Comparison of ENCODE assay signal across 1 cellular context in the genomic region with DNA sequence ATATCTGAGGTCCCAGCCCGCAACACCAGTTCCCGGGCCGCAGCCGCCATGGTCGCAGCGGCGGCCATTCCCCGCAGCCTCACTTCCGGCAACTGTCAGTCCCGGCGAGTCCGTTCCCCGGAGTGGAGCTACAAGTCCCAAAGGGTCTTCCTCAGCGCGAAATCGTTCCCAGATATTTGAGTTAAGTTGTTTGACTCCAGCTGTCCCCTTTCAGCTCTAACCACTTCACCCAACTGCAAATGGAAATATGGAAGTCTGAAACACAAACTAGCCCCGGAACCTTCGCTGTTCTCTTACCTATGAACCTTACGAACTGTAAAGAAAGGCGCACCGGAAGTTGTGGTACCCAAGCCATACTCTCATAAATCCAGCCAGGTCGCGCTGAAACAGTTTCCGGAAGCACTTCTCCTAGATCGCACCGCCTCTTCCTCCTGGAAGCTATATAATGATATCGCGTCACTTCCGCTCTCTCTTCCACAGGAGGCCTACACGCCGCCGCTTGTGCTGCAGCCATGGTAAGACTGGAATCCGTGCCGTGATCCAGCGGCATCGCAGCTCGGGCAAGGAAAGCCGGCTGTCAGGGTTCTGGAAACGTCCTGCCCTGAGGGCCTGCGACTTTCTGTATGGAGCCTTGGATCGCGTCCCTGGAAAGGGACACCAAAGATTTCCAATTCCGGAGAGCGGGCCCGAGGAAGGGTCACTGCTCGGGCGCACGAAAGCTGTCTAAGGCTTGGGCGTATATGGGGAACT.
A peak's percentile ranks its signal among the peaks of the same experiment; 100 is the strongest.
TF ChIP-seq lines count a peak whose summit lies in the region.

A gene (plus strand): TSS at position 468 of the 750 bp plus-strand sequence. CDS start 45 bp downstream, at position 513.
A gene with protein sequence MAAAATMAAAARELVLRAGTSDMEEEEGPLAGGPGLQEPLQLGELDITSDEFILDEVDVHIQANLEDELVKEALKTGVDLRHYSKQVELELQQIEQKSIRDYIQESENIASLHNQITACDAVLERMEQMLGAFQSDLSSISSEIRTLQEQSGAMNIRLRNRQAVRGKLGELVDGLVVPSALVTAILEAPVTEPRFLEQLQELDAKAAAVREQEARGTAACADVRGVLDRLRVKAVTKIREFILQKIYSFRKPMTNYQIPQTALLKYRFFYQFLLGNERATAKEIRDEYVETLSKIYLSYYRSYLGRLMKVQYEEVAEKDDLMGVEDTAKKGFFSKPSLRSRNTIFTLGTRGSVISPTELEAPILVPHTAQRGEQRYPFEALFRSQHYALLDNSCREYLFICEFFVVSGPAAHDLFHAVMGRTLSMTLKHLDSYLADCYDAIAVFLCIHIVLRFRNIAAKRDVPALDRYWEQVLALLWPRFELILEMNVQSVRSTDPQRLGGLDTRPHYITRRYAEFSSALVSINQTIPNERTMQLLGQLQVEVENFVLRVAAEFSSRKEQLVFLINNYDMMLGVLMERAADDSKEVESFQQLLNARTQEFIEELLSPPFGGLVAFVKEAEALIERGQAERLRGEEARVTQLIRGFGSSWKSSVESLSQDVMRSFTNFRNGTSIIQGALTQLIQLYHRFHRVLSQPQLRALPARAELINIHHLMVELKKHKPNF (minus strand): TSS at position 269 of the 750 bp plus-strand sequence. CDS start 201 bp downstream, at position 68.

TF ChIP-seq in HepG2, 621 proteins besides CTCF, POLR2A, EP300 and RAD21 (continued from another document and continues in another):
- TF ChIP-seq, protein P1, sequence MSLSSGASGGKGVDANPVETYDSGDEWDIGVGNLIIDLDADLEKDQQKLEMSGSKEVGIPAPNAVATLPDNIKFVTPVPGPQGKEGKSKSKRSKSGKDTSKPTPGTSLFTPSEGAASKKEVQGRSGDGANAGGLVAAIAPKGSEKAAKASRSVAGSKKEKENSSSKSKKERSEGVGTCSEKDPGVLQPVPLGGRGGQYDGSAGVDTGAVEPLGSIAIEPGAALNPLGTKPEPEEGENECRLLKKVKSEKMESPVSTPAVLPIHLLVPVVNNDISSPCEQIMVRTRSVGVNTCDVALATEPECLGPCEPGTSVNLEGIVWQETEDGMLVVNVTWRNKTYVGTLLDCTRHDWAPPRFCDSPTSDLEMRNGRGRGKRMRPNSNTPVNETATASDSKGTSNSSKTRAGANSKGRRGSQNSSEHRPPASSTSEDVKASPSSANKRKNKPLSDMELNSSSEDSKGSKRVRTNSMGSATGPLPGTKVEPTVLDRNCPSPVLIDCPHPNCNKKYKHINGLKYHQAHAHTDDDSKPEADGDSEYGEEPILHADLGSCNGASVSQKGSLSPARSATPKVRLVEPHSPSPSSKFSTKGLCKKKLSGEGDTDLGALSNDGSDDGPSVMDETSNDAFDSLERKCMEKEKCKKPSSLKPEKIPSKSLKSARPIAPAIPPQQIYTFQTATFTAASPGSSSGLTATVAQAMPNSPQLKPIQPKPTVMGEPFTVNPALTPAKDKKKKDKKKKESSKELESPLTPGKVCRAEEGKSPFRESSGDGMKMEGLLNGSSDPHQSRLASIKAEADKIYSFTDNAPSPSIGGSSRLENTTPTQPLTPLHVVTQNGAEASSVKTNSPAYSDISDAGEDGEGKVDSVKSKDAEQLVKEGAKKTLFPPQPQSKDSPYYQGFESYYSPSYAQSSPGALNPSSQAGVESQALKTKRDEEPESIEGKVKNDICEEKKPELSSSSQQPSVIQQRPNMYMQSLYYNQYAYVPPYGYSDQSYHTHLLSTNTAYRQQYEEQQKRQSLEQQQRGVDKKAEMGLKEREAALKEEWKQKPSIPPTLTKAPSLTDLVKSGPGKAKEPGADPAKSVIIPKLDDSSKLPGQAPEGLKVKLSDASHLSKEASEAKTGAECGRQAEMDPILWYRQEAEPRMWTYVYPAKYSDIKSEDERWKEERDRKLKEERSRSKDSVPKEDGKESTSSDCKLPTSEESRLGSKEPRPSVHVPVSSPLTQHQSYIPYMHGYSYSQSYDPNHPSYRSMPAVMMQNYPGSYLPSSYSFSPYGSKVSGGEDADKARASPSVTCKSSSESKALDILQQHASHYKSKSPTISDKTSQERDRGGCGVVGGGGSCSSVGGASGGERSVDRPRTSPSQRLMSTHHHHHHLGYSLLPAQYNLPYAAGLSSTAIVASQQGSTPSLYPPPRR (CRISPR knock-in tag; IDR thresholded peaks at IDR 0.05; ENCODE audit: borderline replicate concordance) = peak; percentile 41; the same call in 1 of the 2 replicates
- 0 out of 2 replicates have a peak, but pooled peaks have one; percentile 3 for TF ChIP-seq ZNF549 (CRISPR knock-in tag; IDR thresholded peaks at IDR 0.05)
- peak; percentile 99 for TF ChIP-seq DR1 (CRISPR knock-in tag; IDR thresholded peaks at IDR 0.05)
- TF ChIP-seq, protein P2, sequence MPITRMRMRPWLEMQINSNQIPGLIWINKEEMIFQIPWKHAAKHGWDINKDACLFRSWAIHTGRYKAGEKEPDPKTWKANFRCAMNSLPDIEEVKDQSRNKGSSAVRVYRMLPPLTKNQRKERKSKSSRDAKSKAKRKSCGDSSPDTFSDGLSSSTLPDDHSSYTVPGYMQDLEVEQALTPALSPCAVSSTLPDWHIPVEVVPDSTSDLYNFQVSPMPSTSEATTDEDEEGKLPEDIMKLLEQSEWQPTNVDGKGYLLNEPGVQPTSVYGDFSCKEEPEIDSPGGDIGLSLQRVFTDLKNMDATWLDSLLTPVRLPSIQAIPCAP (CRISPR knock-in tag; IDR thresholded peaks at IDR 0.05; ENCODE audit: low read depth) = 0 out of 2 replicates have a peak, but pooled peaks have one; percentile 25
- peak; percentile 57 for TF ChIP-seq BCL6 (CRISPR knock-in tag; IDR thresholded peaks at IDR 0.05)
- TF ChIP-seq, protein P3, sequence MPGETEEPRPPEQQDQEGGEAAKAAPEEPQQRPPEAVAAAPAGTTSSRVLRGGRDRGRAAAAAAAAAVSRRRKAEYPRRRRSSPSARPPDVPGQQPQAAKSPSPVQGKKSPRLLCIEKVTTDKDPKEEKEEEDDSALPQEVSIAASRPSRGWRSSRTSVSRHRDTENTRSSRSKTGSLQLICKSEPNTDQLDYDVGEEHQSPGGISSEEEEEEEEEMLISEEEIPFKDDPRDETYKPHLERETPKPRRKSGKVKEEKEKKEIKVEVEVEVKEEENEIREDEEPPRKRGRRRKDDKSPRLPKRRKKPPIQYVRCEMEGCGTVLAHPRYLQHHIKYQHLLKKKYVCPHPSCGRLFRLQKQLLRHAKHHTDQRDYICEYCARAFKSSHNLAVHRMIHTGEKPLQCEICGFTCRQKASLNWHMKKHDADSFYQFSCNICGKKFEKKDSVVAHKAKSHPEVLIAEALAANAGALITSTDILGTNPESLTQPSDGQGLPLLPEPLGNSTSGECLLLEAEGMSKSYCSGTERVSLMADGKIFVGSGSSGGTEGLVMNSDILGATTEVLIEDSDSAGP (CRISPR knock-in tag; IDR thresholded peaks at IDR 0.05; ENCODE audit: borderline replicate concordance) = peak; percentile 82; the same call in 1 of the 2 replicates
- peak; percentile 96 for TF ChIP-seq ZNF605 (CRISPR knock-in tag; IDR thresholded peaks at IDR 0.05)
- no peak for TF ChIP-seq SRSF4 (IDR thresholded peaks at IDR 0.05; ENCODE audit: low read depth, low read length, poor library complexity, severe bottlenecking)
- peak; percentile 84 for TF ChIP-seq ZNF564 (CRISPR knock-in tag; IDR thresholded peaks at IDR 0.05)
- TF ChIP-seq SIN3A (IDR thresholded peaks at IDR 0.05; ENCODE audit: borderline replicate concordance, low read depth, low read length) = peak; percentile 95; the same call in 1 of the 2 replicates
- no peak for TF ChIP-seq SMC3 (IDR thresholded peaks at IDR 0.05; ENCODE audit: low read length)
- TF ChIP-seq FOSL2 (CRISPR knock-in tag; IDR thresholded peaks at IDR 0.05) = peak; percentile 69; the same call in 1 of the 2 replicates
- TF ChIP-seq PHF20 (CRISPR knock-in tag; IDR thresholded peaks at IDR 0.05) = peak; percentile 97
- TF ChIP-seq, protein P4, sequence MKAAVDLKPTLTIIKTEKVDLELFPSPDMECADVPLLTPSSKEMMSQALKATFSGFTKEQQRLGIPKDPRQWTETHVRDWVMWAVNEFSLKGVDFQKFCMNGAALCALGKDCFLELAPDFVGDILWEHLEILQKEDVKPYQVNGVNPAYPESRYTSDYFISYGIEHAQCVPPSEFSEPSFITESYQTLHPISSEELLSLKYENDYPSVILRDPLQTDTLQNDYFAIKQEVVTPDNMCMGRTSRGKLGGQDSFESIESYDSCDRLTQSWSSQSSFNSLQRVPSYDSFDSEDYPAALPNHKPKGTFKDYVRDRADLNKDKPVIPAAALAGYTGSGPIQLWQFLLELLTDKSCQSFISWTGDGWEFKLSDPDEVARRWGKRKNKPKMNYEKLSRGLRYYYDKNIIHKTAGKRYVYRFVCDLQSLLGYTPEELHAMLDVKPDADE (CRISPR knock-in tag; IDR thresholded peaks at IDR 0.05) = peak; percentile 95
- peak; percentile 77; the same call in 1 of the 2 replicates for TF ChIP-seq SP4 (CRISPR knock-in tag; IDR thresholded peaks at IDR 0.05)
- peak; percentile 86 for TF ChIP-seq ZNF761 (CRISPR knock-in tag; conservative IDR thresholded peaks at IDR 0.05)
- TF ChIP-seq ZNF589 (CRISPR knock-in tag; conservative IDR thresholded peaks at IDR 0.05) = no peak
- no peak for TF ChIP-seq ZNF550 (CRISPR knock-in tag; IDR thresholded peaks at IDR 0.05; ENCODE audit: borderline replicate concordance)
- peak; percentile 81; the same call in 1 of the 2 replicates for TF ChIP-seq RFXAP (CRISPR knock-in tag; IDR thresholded peaks at IDR 0.05; ENCODE audit: borderline replicate concordance)
- TF ChIP-seq, protein P5, sequence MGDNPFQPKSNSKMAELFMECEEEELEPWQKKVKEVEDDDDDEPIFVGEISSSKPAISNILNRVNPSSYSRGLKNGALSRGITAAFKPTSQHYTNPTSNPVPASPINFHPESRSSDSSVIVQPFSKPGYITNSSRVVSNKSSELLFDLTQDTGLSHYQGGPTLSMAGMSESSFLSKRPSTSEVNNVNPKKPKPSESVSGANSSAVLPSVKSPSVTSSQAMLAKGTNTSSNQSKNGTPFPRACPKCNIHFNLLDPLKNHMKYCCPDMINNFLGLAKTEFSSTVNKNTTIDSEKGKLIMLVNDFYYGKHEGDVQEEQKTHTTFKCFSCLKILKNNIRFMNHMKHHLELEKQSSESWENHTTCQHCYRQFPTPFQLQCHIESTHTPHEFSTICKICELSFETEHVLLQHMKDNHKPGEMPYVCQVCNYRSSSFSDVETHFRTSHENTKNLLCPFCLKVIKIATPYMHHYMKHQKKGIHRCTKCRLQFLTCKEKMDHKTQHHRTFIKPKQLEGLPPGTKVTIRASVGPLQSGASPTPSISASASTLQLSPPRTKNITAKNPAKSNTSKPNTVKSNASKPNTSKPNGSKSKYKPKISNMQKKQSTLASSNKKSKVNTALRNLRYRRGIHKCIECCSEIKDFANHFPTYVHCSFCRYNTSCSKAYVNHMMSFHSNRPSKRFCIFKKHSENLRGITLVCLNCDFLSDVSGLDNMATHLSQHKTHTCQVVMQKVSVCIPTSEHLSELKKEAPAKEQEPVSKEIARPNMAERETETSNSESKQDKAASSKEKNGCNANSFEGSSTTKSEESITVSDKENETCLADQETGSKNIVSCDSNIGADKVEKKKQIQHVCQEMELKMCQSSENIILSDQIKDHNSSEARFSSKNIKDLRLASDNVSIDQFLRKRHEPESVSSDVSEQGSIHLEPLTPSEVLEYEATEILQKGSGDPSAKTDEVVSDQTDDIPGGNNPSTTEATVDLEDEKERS (CRISPR knock-in tag; IDR thresholded peaks at IDR 0.05) = peak; percentile 79; the same call in 1 of the 2 replicates
- TF ChIP-seq ZBTB7A (CRISPR knock-in tag; IDR thresholded peaks at IDR 0.05) = no peak; the same call in 1 of the 2 replicates
- 0 out of 2 replicates have a peak, but pooled peaks have one; percentile 63 for TF ChIP-seq ZNF468 (CRISPR knock-in tag; IDR thresholded peaks at IDR 0.05)
- TF ChIP-seq, protein P6, sequence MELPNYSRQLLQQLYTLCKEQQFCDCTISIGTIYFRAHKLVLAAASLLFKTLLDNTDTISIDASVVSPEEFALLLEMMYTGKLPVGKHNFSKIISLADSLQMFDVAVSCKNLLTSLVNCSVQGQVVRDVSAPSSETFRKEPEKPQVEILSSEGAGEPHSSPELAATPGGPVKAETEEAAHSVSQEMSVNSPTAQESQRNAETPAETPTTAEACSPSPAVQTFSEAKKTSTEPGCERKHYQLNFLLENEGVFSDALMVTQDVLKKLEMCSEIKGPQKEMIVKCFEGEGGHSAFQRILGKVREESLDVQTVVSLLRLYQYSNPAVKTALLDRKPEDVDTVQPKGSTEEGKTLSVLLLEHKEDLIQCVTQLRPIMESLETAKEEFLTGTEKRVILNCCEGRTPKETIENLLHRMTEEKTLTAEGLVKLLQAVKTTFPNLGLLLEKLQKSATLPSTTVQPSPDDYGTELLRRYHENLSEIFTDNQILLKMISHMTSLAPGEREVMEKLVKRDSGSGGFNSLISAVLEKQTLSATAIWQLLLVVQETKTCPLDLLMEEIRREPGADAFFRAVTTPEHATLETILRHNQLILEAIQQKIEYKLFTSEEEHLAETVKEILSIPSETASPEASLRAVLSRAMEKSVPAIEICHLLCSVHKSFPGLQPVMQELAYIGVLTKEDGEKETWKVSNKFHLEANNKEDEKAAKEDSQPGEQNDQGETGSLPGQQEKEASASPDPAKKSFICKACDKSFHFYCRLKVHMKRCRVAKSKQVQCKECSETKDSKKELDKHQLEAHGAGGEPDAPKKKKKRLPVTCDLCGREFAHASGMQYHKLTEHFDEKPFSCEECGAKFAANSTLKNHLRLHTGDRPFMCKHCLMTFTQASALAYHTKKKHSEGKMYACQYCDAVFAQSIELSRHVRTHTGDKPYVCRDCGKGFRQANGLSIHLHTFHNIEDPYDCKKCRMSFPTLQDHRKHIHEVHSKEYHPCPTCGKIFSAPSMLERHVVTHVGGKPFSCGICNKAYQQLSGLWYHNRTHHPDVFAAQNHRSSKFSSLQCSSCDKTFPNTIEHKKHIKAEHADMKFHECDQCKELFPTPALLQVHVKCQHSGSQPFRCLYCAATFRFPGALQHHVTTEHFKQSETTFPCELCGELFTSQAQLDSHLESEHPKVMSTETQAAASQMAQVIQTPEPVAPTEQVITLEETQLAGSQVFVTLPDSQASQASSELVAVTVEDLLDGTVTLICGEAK (IDR thresholded peaks at IDR 0.05) = peak; percentile 98
- TF ChIP-seq, protein P6 (CRISPR knock-in tag; IDR thresholded peaks at IDR 0.05) = peak; percentile 84
- peak; percentile 91 for TF ChIP-seq SIN3B (IDR thresholded peaks at IDR 0.05; ENCODE audit: low read length)
